In the genomic region with DNA sequence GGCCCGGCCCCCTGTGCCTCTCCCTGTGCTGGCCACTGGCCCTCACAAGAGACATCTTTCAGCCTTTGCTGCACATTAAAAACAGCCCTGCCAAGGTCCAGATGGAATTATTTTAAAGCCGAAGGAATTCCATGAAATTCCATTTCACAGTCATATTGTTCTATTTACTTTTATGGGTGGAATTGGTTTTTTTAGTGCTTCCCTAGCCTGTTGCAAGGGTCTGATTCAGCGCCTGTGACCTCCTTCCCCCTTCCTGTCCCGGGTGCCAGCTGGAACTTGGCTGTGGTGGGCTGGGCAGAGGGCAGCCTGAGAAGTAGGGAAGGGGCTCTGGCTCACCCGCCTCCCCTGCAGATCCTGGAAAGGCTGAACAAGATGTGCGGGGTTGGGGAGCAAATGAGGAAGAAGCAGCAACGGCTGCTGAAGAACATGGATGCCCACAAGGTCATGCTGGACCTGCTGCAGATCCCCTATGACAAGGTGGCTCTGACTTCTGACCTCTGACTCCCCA, we compare ENCODE assay signal across 21 cellular contexts. TPM values are rescaled to one million over a fixed set of nuclear protein-coding genes. Genes with fewer than 3 reads are reported as not detected.
DNase-seq lines count a peak whose midpoint lies in the region; ATAC-seq and TF ChIP-seq lines count a peak whose summit lies in the region.
"Had no signal": no experiment of that assay in that cellular context is flagged by ENCODE, and none has a peak within 500 bp of the region (broad histone marks: within the 10 kb centered on the region; RNA-seq: fewer than 3 reads in every experiment).

No MANE protein-coding gene starts in this region.

- H3K27me3 ChIP-seq in AG04450 (ENCODE audit: control insufficient read depth, insufficient read depth, low read length): no peaks in the 10 kb centered on the region
- H3K27me3 ChIP-seq: left lung, uterus had no signal

- H3K27ac Mint-ChIP-seq in T-helper 17 cell: peak overlapping the region; percentile 39
- H3K27ac Mint-ChIP-seq: activated naive CD8-positive, alpha-beta T cell treated with anti-CD3 and anti-CD28 coated beads, Interleukin-2, amount 10 ng/mL, durations not matched to agents 7 days and 5 days; dendritic cell treated with granulocyte-macrophage colony-stimulating factor and Interleukin-4, amounts not matched to agents 40 ng/mL and 50 ng/mL, for 4 days had no signal

- H3K9me3 ChIP-seq in AG04450 (ENCODE audit: control insufficient read depth, insufficient read depth, low read length) (no peaks in the 10 kb centered on the region), T-helper 17 cell (ENCODE audit: control insufficient read depth, low read length, poor library complexity, severe bottlenecking) (no peaks in the 10 kb centered on the region)
- H3K9me3 ChIP-seq: left lung, mucosa of descending colon, uterus had no signal

- CTCF ChIA-PET in AG04450 (lab: Charles Lee): no interaction called here

- POLR2A ChIA-PET in AG04450 (lab: Yijun Ruan, JAX): no interaction called here

- H3K4me3 ChIP-seq in AG04450 (ENCODE audit: low read depth, low read length) (no peak overlapping the region), fibroblast of the aortic adventitia (ENCODE audit: low read depth, low read length) (no peak overlapping the region)
- H3K4me3 ChIP-seq: left lung, mucosa of descending colon, uterus had no signal

- ATAC-seq in T-helper 17 cell (no peak), GM18873 (IDR thresholded peaks at IDR 0.05; ENCODE audit: low FRiP score, unreplicated experiment) (no peak), HG02938 (IDR thresholded peaks at IDR 0.05; ENCODE audit: unreplicated experiment) (no peak)
- ATAC-seq: left lung, mucosa of descending colon had no signal

- no peaks in the 10 kb centered on the region for H3K4me1 Mint-ChIP-seq in T-helper 17 cell

- H3K27ac ChIP-seq in AG04450 (ENCODE audit: low read depth, low read length): peak overlapping the region; percentile 39
- H3K27ac ChIP-seq: left lung, uterus, VCaP had no signal

- no peak for TF ChIP-seq CTCF in AG04450 (IDR thresholded peaks at IDR 0.05; ENCODE audit: low read depth, low read length)
- no peak for TF ChIP-seq CTCF in fibroblast of the aortic adventitia (IDR thresholded peaks at IDR 0.05; ENCODE audit: insufficient read depth, low read length)

- H3K36me3 Mint-ChIP-seq in T-helper 17 cell (ENCODE audit: low read depth): peaks cover 15% of the 10 kb centered on the region

- DNase-seq in AG04450 (ENCODE audit: low read depth, low spot score) (no peak), GM04504 (ENCODE audit: low read depth) (peak; percentile 60), T-helper 17 cell (no peak), fibroblast of the aortic adventitia (ENCODE audit: low read depth) (peak; percentile 55), AML-193 (lab: John Stamatoyannopoulos, UW) (no peak)
- no peak for DNase-seq in activated CD4-positive, alpha-beta T cell treated with anti-CD3 and anti-CD28 coated beads, Interleukin-2, amount 50 U/mL, for 4 hours
- DNase-seq: activated CD8-positive, alpha-beta memory T cell treated with anti-CD3 and anti-CD28 coated beads for 24 hours; activated naive CD8-positive, alpha-beta T cell treated with anti-CD3 and anti-CD28 coated beads, Interleukin-2, amount 10 ng/mL, durations not matched to agents 7 days and 5 days; DMS79; left lung; mucosa of descending colon; NCI-H1417; NCI-H526 treated with DMSO at 0.1 percent for 48 hours; SHP77 treated with DMSO at 0.1 percent for 48 hours; substantia nigra; T-helper 2 cell; uterus had no signal

- H3K27me3 Mint-ChIP-seq in T-helper 17 cell: no peaks in the 10 kb centered on the region
- H3K27me3 Mint-ChIP-seq: activated naive CD8-positive, alpha-beta T cell treated with anti-CD3 and anti-CD28 coated beads, Interleukin-2, amount 10 ng/mL, durations not matched to agents 7 days and 5 days; dendritic cell treated with granulocyte-macrophage colony-stimulating factor and Interleukin-4, amounts not matched to agents 40 ng/mL and 50 ng/mL, for 4 days had no signal

- H3K4me3 Mint-ChIP-seq in T-helper 17 cell: no peak overlapping the region
- H3K4me3 Mint-ChIP-seq: activated naive CD8-positive, alpha-beta T cell treated with anti-CD3 and anti-CD28 coated beads, Interleukin-2, amount 10 ng/mL, durations not matched to agents 7 days and 5 days; dendritic cell treated with granulocyte-macrophage colony-stimulating factor and Interleukin-4, amounts not matched to agents 40 ng/mL and 50 ng/mL, for 4 days had no signal

RNA-seq across cellular contexts. Expression of a gene that starts 34.3 kb away (rescaled TPM):
- 67.9 and 84.1 TPM in 2 replicates for polyA plus RNA-seq in AG04450 (2011; rRNA removed)
- 15.2 and 23.4 TPM in 2 replicates for polyA minus RNA-seq in AG04450 (2011; rRNA and poly(A)+ RNA removed)
- 10 to 100 TPM; 17.3 to 19.8 TPM for total RNA-seq in T-helper 17 cell
- total RNA-seq in fibroblast of the aortic adventitia (ENCODE audit: low replicate concordance): 7.0 and 20.2 TPM in 2 replicates

RNA-seq across cellular contexts. Expression of a gene that starts 56.1 kb away (rescaled TPM):
- polyA plus RNA-seq in AG04450 (2011; rRNA removed): 4.4 and 4.8 TPM in 2 replicates
- polyA minus RNA-seq in AG04450 (2011; rRNA and poly(A)+ RNA removed): 7.4 and 9.6 TPM in 2 replicates
- total RNA-seq in T-helper 17 cell (10 to 100 TPM; 48.1 to 48.3 TPM), fibroblast of the aortic adventitia (ENCODE audit: low replicate concordance) (13.4 and 91.2 TPM in 2 replicates)

Comparison
In these comparisons a context has a peak if more than half of its experiments do, and no peak if none do; other contexts are left out.
1. DNase-seq: peak in GM04504 (single experiment) and fibroblast of the aortic adventitia (single experiment); none in AG04450 (single experiment), T-helper 17 cell (0 of 3), AML-193 (0 of 2) and activated CD4-positive, alpha-beta T cell treated with anti-CD3 and anti-CD28 coated beads, Interleukin-2, amount 50 U/mL, for 4 hours (0 of 2).